In genomic region chr11:35066783-35067476, GRCh38 we compare ENCODE assay signal across 11 cellular contexts.
A peak's percentile ranks its signal among the peaks of the same experiment; 100 is the strongest.
DNase-seq lines count a peak whose midpoint lies in the region; ATAC-seq, FAIRE-seq and TF ChIP-seq lines count a peak whose summit lies in the region.
"Had no signal": no experiment of that assay in that cellular context is flagged by ENCODE, and none has a peak within 500 bp of the region (broad histone marks: within the 10 kb centered on the region; RNA-seq: fewer than 3 reads in every experiment).

No MANE protein-coding gene starts in this region.

- H3K79me2 ChIP-seq in PC-9 (ENCODE audit: low read depth): no peaks in the 10 kb centered on the region

- POLR2A ChIA-PET in PC-9 (lab: Charles Lee; ENCODE audit: unreplicated experiment): no interaction called here

- H3F3A ChIP-seq in PC-9 (ENCODE audit: insufficient read depth, low read depth): no peaks in the 10 kb centered on the region

- CTCF ChIA-PET in PC-9 (lab: Charles Lee): no interaction called here

- WGBS in small intestine, 3 donors: 75 to 84% (median 82%) methylated on average over 4 of the region's 4 CpGs
- 80% methylated on average over 4 of the region's 4 CpGs for WGBS in right cardiac atrium

- H3K9me3 ChIP-seq in small intestine (ENCODE audit: control insufficient read depth, low read depth): no peaks in the 10 kb centered on the region
- H3K9me3 ChIP-seq in PC-9 (ENCODE audit: insufficient read depth, low read depth): peaks cover 14% of the 10 kb centered on the region; the same call in 1 of the 2 replicates
- no peaks in the 10 kb centered on the region for H3K9me3 ChIP-seq in right cardiac atrium (ENCODE audit: control insufficient read depth, low read length)

- no TSS peak for BruUV-seq in PC-9 (replicated peaks; lab: Mats Ljungman, UMichigan)

- no peak overlapping the region for H2AFZ ChIP-seq in PC-9

- intact Hi-C loops in PC-9 (cut with micrococcal nuclease; ENCODE audit: unreplicated experiment): no loop called here
- intact Hi-C loops in right cardiac atrium (cut with DNase I): no loop called here

- no peaks in the 10 kb centered on the region for H4K20me1 ChIP-seq in PC-9 (ENCODE audit: insufficient read depth)

- H3K36me3 ChIP-seq in small intestine (ENCODE audit: control insufficient read depth in 2 of 2, insufficient read depth in 2 of 2, low read length in 2 of 2) (no peaks in the 10 kb centered on the region), PC-9 (ENCODE audit: low read depth) (no peaks in the 10 kb centered on the region)

- DNase-seq in activated CD4-positive, alpha-beta T cell treated with anti-CD3 and anti-CD28 coated beads for 48 hours: peak; percentile 45
- DNase-seq in activated CD4-positive, alpha-beta T cell treated with anti-CD3 and anti-CD28 coated beads, Interleukin-2, amount 50 U/mL, for 1 hour: no peak
- DNase-seq in OCI-M1 (lab: John Stamatoyannopoulos, UW): peak; percentile 89
- peak; percentile 43 for DNase-seq in small intestine
- DNase-seq in PC-9: no peak
- no peak for DNase-seq in germinal center (ENCODE audit: low spot score)
- DNase-seq in right cardiac atrium: no peak
- DNase-seq: effector CD8-positive, alpha-beta T cell; stimulated activated CD8-positive, alpha-beta memory T cell treated with anti-CD3 and anti-CD28 coated beads, Interleukin-4, amount 100 ng/mL, for 48 hours had no signal

- H3K9me2 ChIP-seq in PC-9 (ENCODE audit: insufficient read depth): no peaks in the 10 kb centered on the region

- no peak overlapping the region for H3K27ac ChIP-seq in small intestine (ENCODE audit: low read depth in 1 of 2, low read length in 1 of 2)
- H3K27ac ChIP-seq in PC-9: no peak overlapping the region
- no peak overlapping the region for H3K27ac ChIP-seq in right cardiac atrium (ENCODE audit: low read length)

- TF ChIP-seq CTCF in PC-9 (conservative IDR thresholded peaks at IDR 0.05): no peak

- H3K4me1 ChIP-seq in small intestine (ENCODE audit: control insufficient read depth in 2 of 2, insufficient read depth in 1 of 2, low read depth in 1 of 2, low read length in 1 of 2): peaks cover 0 to 3% of the 10 kb centered on the region in 2 donors
- no peaks in the 10 kb centered on the region for H3K4me1 ChIP-seq in PC-9 (replicated peaks; ENCODE audit: insufficient read depth)
- peaks cover 2% of the 10 kb centered on the region for H3K4me1 ChIP-seq in right cardiac atrium (ENCODE audit: control insufficient read depth, insufficient read depth, low read length)

- H3K4me3 ChIP-seq in small intestine (ENCODE audit: low read depth in 1 of 2, low read length in 2 of 2) (no peak overlapping the region), PC-9 (no peak overlapping the region), right cardiac atrium (ENCODE audit: low read length) (no peak overlapping the region)

- no peaks in the 10 kb centered on the region for H3K27me3 ChIP-seq in small intestine (ENCODE audit: control insufficient read depth in 2 of 2, insufficient read depth in 2 of 2, low read length in 2 of 2)
- H3K27me3 ChIP-seq in PC-9 (ENCODE audit: insufficient read depth, low read depth): no peaks in the 10 kb centered on the region
- no peaks in the 10 kb centered on the region for H3K27me3 ChIP-seq in right cardiac atrium (ENCODE audit: control insufficient read depth, insufficient read depth)

- ATAC-seq in HG02884 (IDR thresholded peaks at IDR 0.05; ENCODE audit: unreplicated experiment): peak; percentile 94
- no peak for ATAC-seq in right cardiac atrium

- no peak overlapping the region for H3K4me2 ChIP-seq in PC-9

- FAIRE-seq in small intestine (lab: Jason Lieb, UNC): no peak
- FAIRE-seq: A204.1 had no signal

Comparison
In these comparisons a context has a peak if more than half of its experiments do, and no peak if none do; other contexts are left out.
1. DNase-seq: peak in activated CD4-positive, alpha-beta T cell treated with anti-CD3 and anti-CD28 coated beads for 48 hours (single experiment), OCI-M1 (single experiment) and small intestine (single experiment); none in activated CD4-positive, alpha-beta T cell treated with anti-CD3 and anti-CD28 coated beads, Interleukin-2, amount 50 U/mL, for 1 hour (single experiment), PC-9 (0 of 2), germinal center (single experiment) and right cardiac atrium (0 of 3).